ENCODE assay signal across 9 cellular contexts in the genomic region with DNA sequence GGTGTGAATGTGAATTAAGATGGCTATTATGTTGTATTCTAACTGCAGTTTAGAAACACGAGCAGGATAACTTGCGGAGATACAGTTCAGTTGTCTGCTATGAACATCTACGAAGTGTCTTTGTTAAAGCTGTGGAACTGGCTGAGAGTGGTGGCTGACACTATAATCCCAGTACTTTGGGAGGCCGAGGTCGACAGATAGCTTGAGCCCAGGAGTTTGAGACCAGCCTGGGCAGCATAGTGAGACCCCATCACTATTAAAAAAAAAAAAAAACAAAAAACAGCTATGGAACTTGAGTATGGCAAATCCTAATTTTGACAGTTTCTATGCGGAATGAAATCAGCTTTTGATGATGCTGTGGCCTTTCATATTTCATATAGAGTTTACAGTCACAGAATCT. TPM values are rescaled to one million over a fixed set of nuclear protein-coding genes. Genes with fewer than 3 reads are reported as not detected.
DNase-seq lines count a peak whose midpoint lies in the region; ATAC-seq, FAIRE-seq and TF ChIP-seq lines count a peak whose summit lies in the region.
"Had no signal": no experiment of that assay in that cellular context is flagged by ENCODE, and none has a peak within 500 bp of the region (broad histone marks: within the 10 kb centered on the region; RNA-seq: fewer than 3 reads in every experiment).

No MANE protein-coding gene starts in this region.

- TF ChIP-seq CTCF in GM12865 (IDR thresholded peaks at IDR 0.05; ENCODE audit: insufficient read depth, low read depth, low read length, missing control alignments) (no peak), endothelial cell of umbilical vein (IDR thresholded peaks at IDR 0.05; ENCODE audit: extremely low read depth in 1 of 2, insufficient read depth in 1 of 2, low read depth in 1 of 2, low read length in 2 of 2) (no peak), psoas muscle (IDR thresholded peaks at IDR 0.05) (no peak)

- H3K9ac ChIP-seq in endothelial cell of umbilical vein (replicated peaks; ENCODE audit: extremely low read depth, insufficient read depth, low read length), result no peak overlapping the region

- no peaks in the 10 kb centered on the region for H3K9me1 ChIP-seq in endothelial cell of umbilical vein (replicated peaks; ENCODE audit: control insufficient read depth, extremely low read depth, insufficient read depth, low read length)

- H3K27me3 ChIP-seq in SJCRH30, result no peaks in the 10 kb centered on the region
- no peaks in the 10 kb centered on the region for H3K27me3 ChIP-seq in endothelial cell of umbilical vein (ENCODE audit: control insufficient read depth in 2 of 2, insufficient read depth in 2 of 2, low read length in 2 of 2)
- H3K27me3 ChIP-seq in psoas muscle (ENCODE audit: insufficient read depth in 3 of 3, low read length in 2 of 3), result no peaks in the 10 kb centered on the region

- H3K36me3 ChIP-seq in SJCRH30, result peaks cover 16% of the 10 kb centered on the region
- peaks cover 3 to 5% of the 10 kb centered on the region in 2 experiments for H3K36me3 ChIP-seq in endothelial cell of umbilical vein (ENCODE audit: control insufficient read depth in 2 of 2, extremely low read depth in 1 of 2, insufficient read depth in 2 of 2, low read length in 2 of 2)
- peaks cover 0 to 59% of the 10 kb centered on the region in 2 donors for H3K36me3 ChIP-seq in psoas muscle (ENCODE audit: insufficient read depth in 1 of 2, low read depth in 1 of 2)

- H3K27ac ChIP-seq in SJCRH30 (no peak overlapping the region), endothelial cell of umbilical vein (ENCODE audit: insufficient read depth, low read depth, low read length) (no peak overlapping the region), psoas muscle (peak overlapping the region; percentile 86)

- peaks cover 4% of the 10 kb centered on the region; the same call in 1 of the 2 replicates for H3K4me1 ChIP-seq in SJCRH30
- H3K4me1 ChIP-seq in endothelial cell of umbilical vein (ENCODE audit: control insufficient read depth, extremely low read depth, insufficient read depth, low read length), result peaks cover 17% of the 10 kb centered on the region
- H3K4me1 ChIP-seq in psoas muscle, result peaks cover 31% of the 10 kb centered on the region

- H4K20me1 ChIP-seq in endothelial cell of umbilical vein (replicated peaks; ENCODE audit: control insufficient read depth, extremely low read depth, insufficient read depth, low read length), result no peaks in the 10 kb centered on the region

- POLR2A ChIA-PET in endothelial cell of umbilical vein (lab: Charles Lee), result no interaction called here

- peak; percentile 56 for FAIRE-seq in endothelial cell of umbilical vein (lab: Jason Lieb, UNC)

- no peaks in the 10 kb centered on the region for H3K9me3 ChIP-seq in SJCRH30 (replicated peaks)
- H3K9me3 ChIP-seq in endothelial cell of umbilical vein (replicated peaks; ENCODE audit: control insufficient read depth, insufficient read depth, low read length), result no peaks in the 10 kb centered on the region
- H3K9me3 ChIP-seq in psoas muscle, result no peaks in the 10 kb centered on the region

- no TSS peak for BruUV-seq in endothelial cell of umbilical vein (replicated peaks; lab: Mats Ljungman, UMichigan)

- CTCF ChIA-PET in endothelial cell of umbilical vein (lab: Charles Lee), result interaction anchor here (1.0 to 2.2 kb wide), 2 partner anchors 24 to 161 kb away, joined by 3 to 8 read pairs; no protein-coding TSS in a partner anchor

- dilution Hi-C loops in endothelial cell of umbilical vein (cut with MboI; ENCODE audit: extremely low pct_ligation_motif_present, low sequenced_read_pairs), result no loop called here

- H2AFZ ChIP-seq in endothelial cell of umbilical vein (ENCODE audit: low read depth, low read length), result no peak overlapping the region

- intact Hi-C loops in endothelial cell of umbilical vein (cut with micrococcal nuclease), result loop anchor here (5.0 kb wide), 1 partner anchor 383 kb away; no protein-coding TSS in a partner anchor
- intact Hi-C loops in psoas muscle (cut with DNase I), result loop anchor here in 1 of 2 donors (5.0 kb wide), 1 partner anchor 123 kb away; no protein-coding TSS in a partner anchor

- no peak for DNase-seq in GM12865 (ENCODE audit: low read depth)
- DNase-seq in SJCRH30, result no peak
- no peak for DNase-seq in endothelial cell of umbilical vein (ENCODE audit: low read depth, low spot score)
- no peak for DNase-seq in psoas muscle
- DNase-seq in NCI-H748 (lab: John Stamatoyannopoulos, UW; ENCODE audit: unreplicated experiment), result no peak
- no peak for DNase-seq in activated gamma-delta T cell (lab: John Stamatoyannopoulos, UW)
- DNase-seq in GM03348 (ENCODE audit: low spot score), result no peak
- no peak for DNase-seq in NCI-H1694 (lab: John Stamatoyannopoulos, UW)
- DNase-seq: NCI-H526 treated with DMSO at 0.1 percent for 48 hours had no signal

- H3K4me3 ChIP-seq in GM12865 (ENCODE audit: low read depth, low read length) (peak overlapping the region; percentile 95), SJCRH30 (peak overlapping the region; percentile 96; the same call in 1 of the 2 replicates), endothelial cell of umbilical vein (replicated peaks in 1 of 3; ENCODE audit: insufficient read depth in 1 of 3, low read depth in 1 of 3, low read length in 3 of 3) (peak overlapping the region in 1 of 3 experiments; percentile 86), psoas muscle (peak overlapping the region; percentile 80)

- 82 to 87% (median 85%) methylated on average over 6 of the region's 6 CpGs for WGBS in psoas muscle, 3 donors

- H3K4me2 ChIP-seq in endothelial cell of umbilical vein (ENCODE audit: insufficient read depth, low read length), result peak overlapping the region; percentile 95

- peaks cover 47% of the 10 kb centered on the region for H3K79me2 ChIP-seq in endothelial cell of umbilical vein (ENCODE audit: control insufficient read depth, insufficient read depth, low read length)

- TF ChIP-seq POLR2A in endothelial cell of umbilical vein (IDR thresholded peaks at IDR 0.05; ENCODE audit: low read depth, low read length), result no peak

- ATAC-seq in psoas muscle, result no peak

TF ChIP-seq in endothelial cell of umbilical vein, 7 proteins besides CTCF, POLR2A, EP300 and RAD21:
- no peak for TF ChIP-seq EZH2 (IDR thresholded peaks at IDR 0.05; ENCODE audit: borderline replicate concordance, low read depth, low read length, severe bottlenecking)
- TF ChIP-seq FOS (IDR thresholded peaks at IDR 0.05; ENCODE audit: borderline replicate concordance, insufficient read depth, low read length), result no peak
- TF ChIP-seq, protein P1, sequence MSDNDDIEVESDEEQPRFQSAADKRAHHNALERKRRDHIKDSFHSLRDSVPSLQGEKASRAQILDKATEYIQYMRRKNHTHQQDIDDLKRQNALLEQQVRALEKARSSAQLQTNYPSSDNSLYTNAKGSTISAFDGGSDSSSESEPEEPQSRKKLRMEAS (IDR thresholded peaks at IDR 0.05; ENCODE audit: insufficient read depth, insufficient read length), result no peak
- no peak for TF ChIP-seq JUN (IDR thresholded peaks at IDR 0.05; ENCODE audit: borderline replicate concordance, insufficient read depth, insufficient read length, low read depth)
- TF ChIP-seq MYC (IDR thresholded peaks at IDR 0.05; ENCODE audit: low read depth, low read length), result no peak
- no peak for TF ChIP-seq POLR2AphosphoS5 (IDR thresholded peaks at IDR 0.05; ENCODE audit: insufficient read depth, low read depth, low read length)
- TF ChIP-seq GATA2 (IDR thresholded peaks at IDR 0.05; ENCODE audit: insufficient read depth, insufficient read length, low read depth, low read length), result no peak

RNA-seq across cellular contexts. Expression of a gene that starts 1.7 kb away (rescaled TPM):
- 13.4 and 13.6 TPM in 2 replicates for total RNA-seq in SJCRH30 (2014; rRNA removed; shearing (Covaris generic))
- total RNA-seq in endothelial cell of umbilical vein (16.0 and 18.2 TPM in 2 replicates), psoas muscle (10 to 100 TPM in 2 of 4 donors, 1 to 10 TPM in 2; 9.3 to 16.0 (median 9.8) TPM)
- polyA plus RNA-seq in endothelial cell of umbilical vein (8.7 and 8.8 TPM in 2 replicates), psoas muscle (10 to 100 TPM in 1 of 3 donors, 1 to 10 TPM in 2; 5.0 to 17.9 (median 9.1) TPM)
- 8.5 TPM in 2 replicates for polyA plus RNA-seq in endothelial cell of umbilical vein (2011; cell fraction: cytosol; rRNA removed)
- 6.9 and 7.8 TPM in 2 replicates for polyA plus RNA-seq in endothelial cell of umbilical vein (2011; cell fraction: nucleus; rRNA removed)
- 11.4 and 13.7 TPM in 2 replicates for polyA plus RNA-seq in endothelial cell of umbilical vein (2012)
- 19.6 and 20.1 TPM in 2 replicates for polyA minus RNA-seq in endothelial cell of umbilical vein
- polyA minus RNA-seq in endothelial cell of umbilical vein (2011; cell fraction: cytosol; rRNA and poly(A)+ RNA removed), result 15.2 TPM
- polyA minus RNA-seq in endothelial cell of umbilical vein (2011; cell fraction: nucleus; rRNA and poly(A)+ RNA removed), result 8.1 and 13.4 TPM in 2 replicates

RNA-seq across cellular contexts. Expression of a gene that starts 1.7 kb away (rescaled TPM):
- 23.8 TPM in 2 replicates for total RNA-seq in SJCRH30 (2014; rRNA removed; shearing (Covaris generic))
- 11.7 and 19.5 TPM in 2 replicates for total RNA-seq in endothelial cell of umbilical vein
- polyA plus RNA-seq in endothelial cell of umbilical vein, result 12.7 and 13.9 TPM in 2 replicates
- 18.5 and 19.7 TPM in 2 replicates for polyA plus RNA-seq in endothelial cell of umbilical vein (2011; cell fraction: cytosol; rRNA removed)
- polyA plus RNA-seq in endothelial cell of umbilical vein (2011; cell fraction: nucleus; rRNA removed), result 13.4 and 14.0 TPM in 2 replicates
- 13.7 and 19.9 TPM in 2 replicates for polyA plus RNA-seq in endothelial cell of umbilical vein (2012)
- 13.8 and 15.6 TPM in 2 replicates for polyA minus RNA-seq in endothelial cell of umbilical vein
- polyA minus RNA-seq in endothelial cell of umbilical vein (2011; cell fraction: cytosol; rRNA and poly(A)+ RNA removed), result 9.6 TPM
- polyA minus RNA-seq in endothelial cell of umbilical vein (2011; cell fraction: nucleus; rRNA and poly(A)+ RNA removed), result 5.7 and 6.7 TPM in 2 replicates
- 1 to 10 TPM; 7.5 to 8.3 (median 8.1) TPM for total RNA-seq in psoas muscle
- 10 to 100 TPM in 2 of 3 donors, 1 to 10 TPM in 1; 6.5 to 18.5 (median 14.3) TPM for polyA plus RNA-seq in psoas muscle
